In genomic region chr4:121817701-121818100, GRCh38 we compare ENCODE assay signal across 31 cellular contexts. TPM values are rescaled to one million over a fixed set of nuclear protein-coding genes. Genes with fewer than 3 reads are reported as not detected.
A peak's percentile ranks its signal among the peaks of the same experiment; 100 is the strongest.
DNase-seq lines count a peak whose midpoint lies in the region; ATAC-seq, FAIRE-seq and TF ChIP-seq lines count a peak whose summit lies in the region.
"Had no signal": no experiment of that assay in that cellular context is flagged by ENCODE, and none has a peak within 500 bp of the region (broad histone marks: within the 10 kb centered on the region; RNA-seq: fewer than 3 reads in every experiment).

No MANE protein-coding gene starts in this region.

- H3K4me1 ChIP-seq in HepG2 (ENCODE audit: insufficient read depth, low read length) = peaks cover 27% of the 10 kb centered on the region
- no peaks in the 10 kb centered on the region for H3K4me1 ChIP-seq in right lobe of liver
- H3K4me1 ChIP-seq: colonic mucosa, thyroid gland had no signal

- BruUV-seq in HepG2 (replicated peaks; lab: Mats Ljungman, UMichigan) = no TSS peak

- peak overlapping the region; percentile 59 for H3K27ac Mint-ChIP-seq in T-helper 2 cell treated with Interferon-gamma antibody and Interleukin-4, amounts not matched to agents 5 μg/mL and 100 μg/mL, for 36 hours
- H3K27ac Mint-ChIP-seq in activated CD8-positive, alpha-beta T cell treated with anti-CD3 and anti-CD28 coated beads for 36 hours = peak overlapping the region; percentile 58
- H3K27ac Mint-ChIP-seq in stimulated activated effector memory CD8-positive, alpha-beta T cell treated with anti-CD3 and anti-CD28 coated beads, Interleukin-12 subunit alpha, Interleukin-12 subunit beta, amount 100 ng/mL, for 72 hours = peak overlapping the region; percentile 4
- H3K27ac Mint-ChIP-seq in activated T-helper 17 cell treated with anti-CD3 and anti-CD28 coated beads, Interleukin-2, amount 50 U/mL, for 72 hours = no peak overlapping the region
- H3K27ac Mint-ChIP-seq: nephron had no signal

- no peaks in the 10 kb centered on the region for H3K9me3 Mint-ChIP-seq in T-helper 2 cell treated with Interferon-gamma antibody and Interleukin-4, amounts not matched to agents 5 μg/mL and 100 μg/mL, for 36 hours
- no peaks in the 10 kb centered on the region for H3K9me3 Mint-ChIP-seq in activated CD8-positive, alpha-beta T cell treated with anti-CD3 and anti-CD28 coated beads for 36 hours
- no peaks in the 10 kb centered on the region for H3K9me3 Mint-ChIP-seq in stimulated activated effector memory CD8-positive, alpha-beta T cell treated with anti-CD3 and anti-CD28 coated beads, Interleukin-12 subunit alpha, Interleukin-12 subunit beta, amount 100 ng/mL, for 72 hours
- H3K9me3 Mint-ChIP-seq in activated T-helper 17 cell treated with anti-CD3 and anti-CD28 coated beads, Interleukin-2, amount 50 U/mL, for 72 hours = no peaks in the 10 kb centered on the region
- H3K9me3 Mint-ChIP-seq: CD4-positive, CD25-positive, alpha-beta regulatory T cell; nephron had no signal

- peaks cover 24% of the 10 kb centered on the region for H3K79me2 ChIP-seq in HepG2 (ENCODE audit: insufficient read depth, low read length)

- no peak overlapping the region for H3K4me2 ChIP-seq in HepG2 (ENCODE audit: low read depth, low read length)

- TF ChIP-seq POLR2A in HepG2 (IDR thresholded peaks at IDR 0.05; ENCODE audit: insufficient read depth in 1 of 2, low read depth in 2 of 2, low read length in 2 of 2) (no peak; a peak in 1 of 4 replicates), right lobe of liver (IDR thresholded peaks at IDR 0.05) (no peak)

- H3K9ac ChIP-seq in HepG2 (ENCODE audit: insufficient read depth, low read depth, low read length) = no peak overlapping the region

- CTCF ChIA-PET in HepG2 (lab: Yijun Ruan, JAX; ENCODE audit: low intra/inter-chr PET ratio, low total read pairs) = no interaction called here
- CTCF ChIA-PET in activated CD8-positive, alpha-beta T cell treated with anti-CD3 and anti-CD28 coated beads for 36 hours (lab: Charles Lee) = interaction anchor here (0.6 kb wide), 1 partner anchor 61 kb away, joined by 5 read pairs; no protein-coding TSS in a partner anchor

- FAIRE-seq in HepG2 (lab: Jason Lieb, UNC) = no peak
- FAIRE-seq: kidney had no signal

- no peak overlapping the region for H3K27ac ChIP-seq in HepG2 (ENCODE audit: extremely low read length, insufficient read depth, low read length)
- H3K27ac ChIP-seq in right lobe of liver = no peak overlapping the region
- H3K27ac ChIP-seq: colonic mucosa, lower lobe of right lung, SJSA1, stomach, thyroid gland had no signal

- ATAC-seq in HepG2 (no peak), right lobe of liver (no peak)
- no peak for ATAC-seq in activated CD8-positive, alpha-beta T cell treated with anti-CD3 and anti-CD28 coated beads for 36 hours
- ATAC-seq in stimulated activated effector memory CD8-positive, alpha-beta T cell treated with anti-CD3 and anti-CD28 coated beads, Interleukin-12 subunit alpha, Interleukin-12 subunit beta, amount 100 ng/mL, for 72 hours = no peak
- no peak for ATAC-seq in activated CD4-positive, CD25-positive, alpha-beta regulatory T cell treated with anti-CD3 and anti-CD28 coated beads, Interleukin-2, amount 50 U/mL, for 24 hours
- ATAC-seq in activated T-helper 17 cell treated with anti-CD3 and anti-CD28 coated beads, Interleukin-2, amount 50 U/mL, for 72 hours (replicated peaks) = no peak
- ATAC-seq: lower lobe of right lung, mucosa of descending colon had no signal

- no peak for TF ChIP-seq EP300 in HepG2 (IDR thresholded peaks at IDR 0.05; ENCODE audit: low read depth in 2 of 2, low read length in 2 of 2)
- TF ChIP-seq EP300 in HepG2 (CRISPR knock-in tag; IDR thresholded peaks at IDR 0.05; ENCODE audit: borderline replicate concordance) = no peak

- 91% methylated on average over 1 of the region's 1 CpG for WGBS in HepG2 (ENCODE audit: low lambda C conversion rate)
- 70% methylated on average over 1 of the region's 1 CpG for WGBS in right lobe of liver (ENCODE audit: insufficient coverage, low coverage, low lambda C conversion rate, missing lambda C conversion rate)

- H3K4me1 Mint-ChIP-seq in T-helper 2 cell treated with Interferon-gamma antibody and Interleukin-4, amounts not matched to agents 5 μg/mL and 100 μg/mL, for 36 hours (ENCODE audit: low read depth) = peaks cover 44% of the 10 kb centered on the region
- H3K4me1 Mint-ChIP-seq in activated CD8-positive, alpha-beta T cell treated with anti-CD3 and anti-CD28 coated beads for 36 hours (ENCODE audit: low read depth) = peaks cover 28% of the 10 kb centered on the region
- peaks cover 11% of the 10 kb centered on the region for H3K4me1 Mint-ChIP-seq in stimulated activated effector memory CD8-positive, alpha-beta T cell treated with anti-CD3 and anti-CD28 coated beads, Interleukin-12 subunit alpha, Interleukin-12 subunit beta, amount 100 ng/mL, for 72 hours
- peaks cover 16% of the 10 kb centered on the region for H3K4me1 Mint-ChIP-seq in activated T-helper 17 cell treated with anti-CD3 and anti-CD28 coated beads, Interleukin-2, amount 50 U/mL, for 72 hours

- peaks cover 76% of the 10 kb centered on the region for H3K36me3 Mint-ChIP-seq in T-helper 2 cell treated with Interferon-gamma antibody and Interleukin-4, amounts not matched to agents 5 μg/mL and 100 μg/mL, for 36 hours (ENCODE audit: low read depth)
- H3K36me3 Mint-ChIP-seq in activated CD8-positive, alpha-beta T cell treated with anti-CD3 and anti-CD28 coated beads for 36 hours (ENCODE audit: low read depth) = peaks cover 58% of the 10 kb centered on the region
- H3K36me3 Mint-ChIP-seq in stimulated activated effector memory CD8-positive, alpha-beta T cell treated with anti-CD3 and anti-CD28 coated beads, Interleukin-12 subunit alpha, Interleukin-12 subunit beta, amount 100 ng/mL, for 72 hours = peaks cover 100% of the 10 kb centered on the region
- H3K36me3 Mint-ChIP-seq in activated T-helper 17 cell treated with anti-CD3 and anti-CD28 coated beads, Interleukin-2, amount 50 U/mL, for 72 hours (ENCODE audit: low read depth) = peaks cover 98% of the 10 kb centered on the region

- no peaks in the 10 kb centered on the region for H3K27me3 Mint-ChIP-seq in T-helper 2 cell treated with Interferon-gamma antibody and Interleukin-4, amounts not matched to agents 5 μg/mL and 100 μg/mL, for 36 hours (ENCODE audit: low read depth)
- H3K27me3 Mint-ChIP-seq in activated CD8-positive, alpha-beta T cell treated with anti-CD3 and anti-CD28 coated beads for 36 hours = no peaks in the 10 kb centered on the region
- no peaks in the 10 kb centered on the region for H3K27me3 Mint-ChIP-seq in activated T-helper 17 cell treated with anti-CD3 and anti-CD28 coated beads, Interleukin-2, amount 50 U/mL, for 72 hours
- H3K27me3 Mint-ChIP-seq: CD4-positive, CD25-positive, alpha-beta regulatory T cell had no signal

- no peak for DNase-seq in T-helper 2 cell treated with Interferon-gamma antibody and Interleukin-4, amounts not matched to agents 5 μg/mL and 100 μg/mL, for 36 hours (ENCODE audit: low spot score)
- no peak for DNase-seq in T-helper 2 cell
- no peak for DNase-seq in HepG2 (ENCODE audit: low spot score)
- no peak for DNase-seq in right lobe of liver
- DNase-seq in activated CD8-positive, alpha-beta T cell treated with anti-CD3 and anti-CD28 coated beads for 36 hours = no peak
- no peak for DNase-seq in stimulated activated effector memory CD8-positive, alpha-beta T cell treated with anti-CD3 and anti-CD28 coated beads, Interleukin-12 subunit alpha, Interleukin-12 subunit beta, amount 100 ng/mL, for 72 hours (ENCODE audit: low spot score in 2 of 2)
- DNase-seq: activated CD4-positive, alpha-beta T cell treated with anti-CD3 and anti-CD28 coated beads, Interleukin-2, amount 50 U/mL, for 1 hour; anterior cingulate cortex; CD4-positive, CD25-positive, alpha-beta regulatory T cell; colonic mucosa; DMS153; effector memory CD4-positive, alpha-beta T cell; H7; head of caudate nucleus; KBM-7; kidney; lower lobe of right lung; mucosa of descending colon; NCI-H1436; NCI-H2081 treated with DMSO at 0.1 percent for 48 hours; NCI-H226; NCI-H69; stomach; thyroid gland had no signal

- H2AFZ ChIP-seq in HepG2 (ENCODE audit: low read length) = no peak overlapping the region

- in situ Hi-C loops in HepG2 (cut with HindIII; ENCODE audit: extremely low pct_ligation_motif_present, low pct_unique_long_range_greater_than_20kb) = no loop called here

- no peaks in the 10 kb centered on the region for H3K9me3 ChIP-seq in HepG2 (ENCODE audit: low read length)
- H3K9me3 ChIP-seq in right lobe of liver = no peaks in the 10 kb centered on the region
- H3K9me3 ChIP-seq: colonic mucosa, lower lobe of right lung, mucosa of descending colon, SJSA1, stomach, thyroid gland had no signal

- H3K4me3 ChIP-seq in HepG2 (replicated peaks in 1 of 3; ENCODE audit: insufficient read depth in 1 of 3, low read depth in 2 of 3, low read length in 3 of 3) (no peak overlapping the region), right lobe of liver (no peak overlapping the region)
- H3K4me3 ChIP-seq: colonic mucosa, lower lobe of right lung, mucosa of descending colon, SJSA1, stomach, thyroid gland had no signal

- no peaks in the 10 kb centered on the region for H4K20me1 ChIP-seq in HepG2 (ENCODE audit: insufficient read depth, low read length)

- no peak overlapping the region for H3K4me3 Mint-ChIP-seq in T-helper 2 cell treated with Interferon-gamma antibody and Interleukin-4, amounts not matched to agents 5 μg/mL and 100 μg/mL, for 36 hours
- no peak overlapping the region for H3K4me3 Mint-ChIP-seq in activated CD8-positive, alpha-beta T cell treated with anti-CD3 and anti-CD28 coated beads for 36 hours
- H3K4me3 Mint-ChIP-seq in stimulated activated effector memory CD8-positive, alpha-beta T cell treated with anti-CD3 and anti-CD28 coated beads, Interleukin-12 subunit alpha, Interleukin-12 subunit beta, amount 100 ng/mL, for 72 hours = no peak overlapping the region
- no peak overlapping the region for H3K4me3 Mint-ChIP-seq in activated T-helper 17 cell treated with anti-CD3 and anti-CD28 coated beads, Interleukin-2, amount 50 U/mL, for 72 hours
- H3K4me3 Mint-ChIP-seq: CD4-positive, CD25-positive, alpha-beta regulatory T cell; nephron had no signal

- TF ChIP-seq CTCF in HepG2 (CRISPR knock-in tag; IDR thresholded peaks at IDR 0.05) = no peak
- TF ChIP-seq CTCF in right lobe of liver (IDR thresholded peaks at IDR 0.05) = no peak
- TF ChIP-seq CTCF in activated CD8-positive, alpha-beta T cell treated with anti-CD3 and anti-CD28 coated beads for 36 hours (IDR thresholded peaks at IDR 0.05) = no peak

- H3K27me3 ChIP-seq in HepG2 (ENCODE audit: control insufficient read depth in 1 of 2, insufficient read depth in 2 of 2, low read length in 2 of 2) = no peaks in the 10 kb centered on the region; a peak in 1 of 5 replicates
- H3K27me3 ChIP-seq in right lobe of liver = no peaks in the 10 kb centered on the region
- H3K27me3 ChIP-seq: colonic mucosa, SJSA1, stomach, thyroid gland had no signal

- no peak for TF ChIP-seq RAD21 in HepG2 (CRISPR knock-in tag; IDR thresholded peaks at IDR 0.05)

- H3K36me3 ChIP-seq in HepG2 (replicated peaks in 1 of 2; ENCODE audit: control insufficient read depth in 1 of 2, insufficient read depth in 2 of 2, low read length in 2 of 2) = peaks cover 2 to 61% of the 10 kb centered on the region in 2 experiments; a peak in 4 of 5 replicates
- H3K36me3 ChIP-seq in right lobe of liver = peaks cover 0 to 46% (median 15%) of the 10 kb centered on the region in 4 donors
- H3K36me3 ChIP-seq: colonic mucosa had no signal

- POLR2A ChIA-PET in HepG2 (lab: Yijun Ruan, JAX) = no interaction called here
- POLR2A ChIA-PET in activated CD8-positive, alpha-beta T cell treated with anti-CD3 and anti-CD28 coated beads for 36 hours (lab: Charles Lee) = interaction anchor here (1.0 kb wide), 1 partner anchor 16 kb away, joined by 5 read pairs; the partner anchor contains the start of gene EXOSC9

- intact Hi-C loops in HepG2 (cut with micrococcal nuclease; ENCODE audit: unreplicated experiment) = no loop called here
- intact Hi-C loops in right lobe of liver (cut with DNase I) = no loop called here
- intact Hi-C loops in activated CD8-positive, alpha-beta T cell treated with anti-CD3 and anti-CD28 coated beads for 36 hours (cut with micrococcal nuclease) = no loop called here

RNA-seq across cellular contexts. Expression of gene CCNA2, which starts 6.0 kb away (rescaled TPM):
- 105 and 160 TPM in 2 replicates for total RNA-seq in HepG2 (2016; rRNA removed; fragmentation: Illumina TruSeq; extraction: Trizol)
- 19.3 and 23.4 TPM in 2 replicates for total RNA-seq in HepG2 (2016; cell fraction: cytosol; rRNA removed; fragmentation: Illumina TruSeq; extraction: Trizol; ENCODE audit: low read depth)
- total RNA-seq in HepG2 (2016; cell fraction: insoluble cytoplasmic fraction; rRNA removed; fragmentation: Illumina TruSeq; extraction: Trizol) = 105 and 159 TPM in 2 replicates
- total RNA-seq in HepG2 (2016; cell fraction: membrane; rRNA removed; fragmentation: Illumina TruSeq; extraction: Trizol) = 62.7 and 72.7 TPM in 2 replicates
- 51.9 and 52.5 TPM in 2 replicates for total RNA-seq in HepG2 (2016; cell fraction: nucleus; rRNA removed; fragmentation: Illumina TruSeq; extraction: Trizol)
- polyA plus RNA-seq in HepG2 (2011; rRNA removed) = 16.4 and 31.3 TPM in 2 replicates
- polyA plus RNA-seq in HepG2 (2011; cell fraction: cytosol; rRNA removed) = 16.5 and 20.2 TPM in 2 replicates
- 8.6 and 11.5 TPM in 2 replicates for polyA plus RNA-seq in HepG2 (2011; cell fraction: nucleus; rRNA removed)
- 14.0 and 32.6 TPM in 2 replicates for polyA plus RNA-seq in HepG2 (2012)
- 15.7 and 21.9 TPM in 2 replicates for polyA plus RNA-seq in HepG2 (2016; cell fraction: cytosol; fragmentation: Illumina TruSeq; extraction: Trizol; ENCODE audit: low read depth)
- 147 and 153 TPM in 2 replicates for polyA plus RNA-seq in HepG2 (2016; cell fraction: insoluble cytoplasmic fraction; fragmentation: Illumina TruSeq; extraction: Trizol; ENCODE audit: low read depth)
- polyA plus RNA-seq in HepG2 (2016; cell fraction: membrane; fragmentation: Illumina TruSeq; extraction: Trizol; ENCODE audit: low read depth) = 40.9 and 46.7 TPM in 2 replicates
- 58.2 and 59.5 TPM in 2 replicates for polyA plus RNA-seq in HepG2 (2016; cell fraction: nucleus; fragmentation: Illumina TruSeq; extraction: Trizol; ENCODE audit: insufficient read depth, low read depth)
- 19.7 and 33.7 TPM in 2 replicates for polyA minus RNA-seq in HepG2 (2011; rRNA and poly(A)+ RNA removed; ENCODE audit: low replicate concordance)
- 24.3 and 34.8 TPM in 2 replicates for polyA minus RNA-seq in HepG2 (2011; cell fraction: cytosol; rRNA and poly(A)+ RNA removed)
- polyA minus RNA-seq in HepG2 (2011; cell fraction: nucleus; rRNA and poly(A)+ RNA removed) = 13.9 and 16.0 TPM in 2 replicates
- total RNA-seq in right lobe of liver = 1 to 10 TPM in 3 of 6 experiments, under 1 TPM in 3; 0.15 to 4.3 (median 1.4) TPM
- total RNA-seq in activated CD8-positive, alpha-beta T cell treated with anti-CD3 and anti-CD28 coated beads for 36 hours = 100 to 1,000 TPM; 102 to 105 TPM
- total RNA-seq in activated T-helper 17 cell treated with anti-CD3 and anti-CD28 coated beads, Interleukin-2, amount 50 U/mL, for 72 hours = 10 to 100 TPM; 59.5 to 86.2 TPM

RNA-seq across cellular contexts. Expression of gene EXOSC9, which starts 16.6 kb away (rescaled TPM):
- total RNA-seq in HepG2 (2016; rRNA removed; fragmentation: Illumina TruSeq; extraction: Trizol) = 48.0 and 61.5 TPM in 2 replicates
- 11.6 and 13.2 TPM in 2 replicates for total RNA-seq in HepG2 (2016; cell fraction: cytosol; rRNA removed; fragmentation: Illumina TruSeq; extraction: Trizol; ENCODE audit: low read depth)
- total RNA-seq in HepG2 (2016; cell fraction: insoluble cytoplasmic fraction; rRNA removed; fragmentation: Illumina TruSeq; extraction: Trizol) = 50.1 and 58.9 TPM in 2 replicates
- 10.8 and 14.2 TPM in 2 replicates for total RNA-seq in HepG2 (2016; cell fraction: membrane; rRNA removed; fragmentation: Illumina TruSeq; extraction: Trizol)
- 52.8 and 54.3 TPM in 2 replicates for total RNA-seq in HepG2 (2016; cell fraction: nucleus; rRNA removed; fragmentation: Illumina TruSeq; extraction: Trizol)
- polyA plus RNA-seq in HepG2 (2011; rRNA removed) = 22.0 and 26.0 TPM in 2 replicates
- 10.7 and 14.0 TPM in 2 replicates for polyA plus RNA-seq in HepG2 (2011; cell fraction: cytosol; rRNA removed)
- polyA plus RNA-seq in HepG2 (2011; cell fraction: nucleus; rRNA removed) = 18.4 and 19.8 TPM in 2 replicates
- 14.7 and 24.9 TPM in 2 replicates for polyA plus RNA-seq in HepG2 (2012)
- 5.8 and 6.1 TPM in 2 replicates for polyA plus RNA-seq in HepG2 (2016; cell fraction: cytosol; fragmentation: Illumina TruSeq; extraction: Trizol; ENCODE audit: low read depth)
- polyA plus RNA-seq in HepG2 (2016; cell fraction: insoluble cytoplasmic fraction; fragmentation: Illumina TruSeq; extraction: Trizol; ENCODE audit: low read depth) = 57.5 and 60.8 TPM in 2 replicates
- 6.9 and 7.7 TPM in 2 replicates for polyA plus RNA-seq in HepG2 (2016; cell fraction: membrane; fragmentation: Illumina TruSeq; extraction: Trizol; ENCODE audit: low read depth)
- polyA plus RNA-seq in HepG2 (2016; cell fraction: nucleus; fragmentation: Illumina TruSeq; extraction: Trizol; ENCODE audit: insufficient read depth, low read depth) = 70.0 and 70.1 TPM in 2 replicates
- 18.6 and 40.8 TPM in 2 replicates for polyA minus RNA-seq in HepG2 (2011; rRNA and poly(A)+ RNA removed; ENCODE audit: low replicate concordance)
- polyA minus RNA-seq in HepG2 (2011; cell fraction: cytosol; rRNA and poly(A)+ RNA removed) = 9.4 and 10.3 TPM in 2 replicates
- 43.0 and 52.7 TPM in 2 replicates for polyA minus RNA-seq in HepG2 (2011; cell fraction: nucleus; rRNA and poly(A)+ RNA removed)
- 10 to 100 TPM in 1 of 6 experiments, 1 to 10 TPM in 5; 3.6 to 12.5 (median 6.5) TPM for total RNA-seq in right lobe of liver
- 10 to 100 TPM; 75.8 to 76.8 TPM for total RNA-seq in activated CD8-positive, alpha-beta T cell treated with anti-CD3 and anti-CD28 coated beads for 36 hours
- 10 to 100 TPM; 52.1 to 65.9 TPM for total RNA-seq in activated T-helper 17 cell treated with anti-CD3 and anti-CD28 coated beads, Interleukin-2, amount 50 U/mL, for 72 hours

RNA-seq across cellular contexts. Expression of gene BBS7, which starts 52.6 kb away (rescaled TPM):
- total RNA-seq in HepG2 (2016; rRNA removed; fragmentation: Illumina TruSeq; extraction: Trizol) (15.7 and 21.6 TPM in 2 replicates), right lobe of liver (1 to 10 TPM; 1.8 to 7.0 (median 3.6) TPM)
- 12.0 and 16.0 TPM in 2 replicates for total RNA-seq in HepG2 (2016; cell fraction: cytosol; rRNA removed; fragmentation: Illumina TruSeq; extraction: Trizol; ENCODE audit: low read depth)
- 17.3 and 23.2 TPM in 2 replicates for total RNA-seq in HepG2 (2016; cell fraction: insoluble cytoplasmic fraction; rRNA removed; fragmentation: Illumina TruSeq; extraction: Trizol)
- 14.2 and 14.7 TPM in 2 replicates for total RNA-seq in HepG2 (2016; cell fraction: membrane; rRNA removed; fragmentation: Illumina TruSeq; extraction: Trizol)
- 14.2 and 16.5 TPM in 2 replicates for total RNA-seq in HepG2 (2016; cell fraction: nucleus; rRNA removed; fragmentation: Illumina TruSeq; extraction: Trizol)
- polyA plus RNA-seq in HepG2 (2011; rRNA removed) = 8.8 and 9.0 TPM in 2 replicates
- 7.5 and 9.6 TPM in 2 replicates for polyA plus RNA-seq in HepG2 (2011; cell fraction: cytosol; rRNA removed)
- polyA plus RNA-seq in HepG2 (2011; cell fraction: nucleus; rRNA removed) = 6.5 and 7.6 TPM in 2 replicates
- 6.5 and 8.7 TPM in 2 replicates for polyA plus RNA-seq in HepG2 (2012)
- polyA plus RNA-seq in HepG2 (2016; cell fraction: cytosol; fragmentation: Illumina TruSeq; extraction: Trizol; ENCODE audit: low read depth) = 12.7 and 16.7 TPM in 2 replicates
- polyA plus RNA-seq in HepG2 (2016; cell fraction: insoluble cytoplasmic fraction; fragmentation: Illumina TruSeq; extraction: Trizol; ENCODE audit: low read depth) = 16.0 and 18.7 TPM in 2 replicates
- polyA plus RNA-seq in HepG2 (2016; cell fraction: membrane; fragmentation: Illumina TruSeq; extraction: Trizol; ENCODE audit: low read depth) = 8.3 and 11.6 TPM in 2 replicates
- 8.8 and 11.2 TPM in 2 replicates for polyA plus RNA-seq in HepG2 (2016; cell fraction: nucleus; fragmentation: Illumina TruSeq; extraction: Trizol; ENCODE audit: insufficient read depth, low read depth)
- 5.9 and 23.2 TPM in 2 replicates for polyA minus RNA-seq in HepG2 (2011; rRNA and poly(A)+ RNA removed; ENCODE audit: low replicate concordance)
- 4.5 and 5.1 TPM in 2 replicates for polyA minus RNA-seq in HepG2 (2011; cell fraction: cytosol; rRNA and poly(A)+ RNA removed)
- polyA minus RNA-seq in HepG2 (2011; cell fraction: nucleus; rRNA and poly(A)+ RNA removed) = 10.3 and 45.0 TPM in 2 replicates
- 10 to 100 TPM; 12.7 to 15.8 TPM for total RNA-seq in activated CD8-positive, alpha-beta T cell treated with anti-CD3 and anti-CD28 coated beads for 36 hours
- 10 to 100 TPM; 12.1 to 17.8 TPM for total RNA-seq in activated T-helper 17 cell treated with anti-CD3 and anti-CD28 coated beads, Interleukin-2, amount 50 U/mL, for 72 hours

RNA-seq across cellular contexts. Expression of gene SMIM43, which starts 52.7 kb away (rescaled TPM):
- total RNA-seq in HepG2 (2016; rRNA removed; fragmentation: Illumina TruSeq; extraction: Trizol) (not detected in 2 replicates), right lobe of liver (not detected)
- not detected in 2 replicates for total RNA-seq in HepG2 (2016; cell fraction: cytosol; rRNA removed; fragmentation: Illumina TruSeq; extraction: Trizol; ENCODE audit: low read depth)
- total RNA-seq in HepG2 (2016; cell fraction: insoluble cytoplasmic fraction; rRNA removed; fragmentation: Illumina TruSeq; extraction: Trizol) = not detected in 2 replicates
- not detected in 2 replicates for total RNA-seq in HepG2 (2016; cell fraction: membrane; rRNA removed; fragmentation: Illumina TruSeq; extraction: Trizol)
- total RNA-seq in HepG2 (2016; cell fraction: nucleus; rRNA removed; fragmentation: Illumina TruSeq; extraction: Trizol) = not detected in 2 replicates
- not detected in 2 replicates for polyA plus RNA-seq in HepG2 (2011; rRNA removed)
- polyA plus RNA-seq in HepG2 (2011; cell fraction: cytosol; rRNA removed) = not detected in 2 replicates
- polyA plus RNA-seq in HepG2 (2011; cell fraction: nucleus; rRNA removed) = not detected in 2 replicates
- not detected in 2 replicates for polyA plus RNA-seq in HepG2 (2012)
- polyA plus RNA-seq in HepG2 (2016; cell fraction: cytosol; fragmentation: Illumina TruSeq; extraction: Trizol; ENCODE audit: low read depth) = not detected in 2 replicates
- polyA plus RNA-seq in HepG2 (2016; cell fraction: insoluble cytoplasmic fraction; fragmentation: Illumina TruSeq; extraction: Trizol; ENCODE audit: low read depth) = not detected in 2 replicates
- polyA plus RNA-seq in HepG2 (2016; cell fraction: membrane; fragmentation: Illumina TruSeq; extraction: Trizol; ENCODE audit: low read depth) = not detected in 2 replicates
- polyA plus RNA-seq in HepG2 (2016; cell fraction: nucleus; fragmentation: Illumina TruSeq; extraction: Trizol; ENCODE audit: insufficient read depth, low read depth) = not detected in 2 replicates
- not detected in 2 replicates for polyA minus RNA-seq in HepG2 (2011; rRNA and poly(A)+ RNA removed; ENCODE audit: low replicate concordance)
- polyA minus RNA-seq in HepG2 (2011; cell fraction: cytosol; rRNA and poly(A)+ RNA removed) = not detected in 2 replicates
- polyA minus RNA-seq in HepG2 (2011; cell fraction: nucleus; rRNA and poly(A)+ RNA removed) = not detected in 2 replicates
- total RNA-seq in activated CD8-positive, alpha-beta T cell treated with anti-CD3 and anti-CD28 coated beads for 36 hours = not detected
- under 1 TPM in 1 of 2 donors, not detected in 1; 0.15 TPM for total RNA-seq in activated T-helper 17 cell treated with anti-CD3 and anti-CD28 coated beads, Interleukin-2, amount 50 U/mL, for 72 hours
- total RNA-seq: A172; CD4-positive, CD25-positive, alpha-beta regulatory T cell; H7; kidney; osteocyte; T-helper 2 cell treated with Interferon-gamma antibody and Interleukin-4, amounts not matched to agents 100 ng/mL and 5 ng/mL, for 36 hours; thyroid gland had no signal
